In genomic region chrX:24426921-24427746, GRCh38 we compare ENCODE assay signal across 10 cellular contexts. TPM values are rescaled to one million over a fixed set of nuclear protein-coding genes. Genes with fewer than 3 reads are reported as not detected.
DNase-seq lines count a peak whose midpoint lies in the region; ATAC-seq and TF ChIP-seq lines count a peak whose summit lies in the region.
"Had no signal": no experiment of that assay in that cellular context is flagged by ENCODE, and none has a peak within 500 bp of the region (broad histone marks: within the 10 kb centered on the region; RNA-seq: fewer than 3 reads in every experiment).

No MANE protein-coding gene starts in this region.

- no peaks in the 10 kb centered on the region for H3K27me3 ChIP-seq in NT2/D1 (ENCODE audit: insufficient read depth, insufficient read length)
- H3K27me3 ChIP-seq in stomach: no peaks in the 10 kb centered on the region

- TF ChIP-seq EP300 in stomach (IDR thresholded peaks at IDR 0.05): no peak

- H3K4me1 ChIP-seq in NT2/D1 (ENCODE audit: insufficient read depth, insufficient read length): no peaks in the 10 kb centered on the region
- H3K4me1 ChIP-seq in stomach: peaks cover 0 to 18% (median 0%) of the 10 kb centered on the region in 4 donors
- H3K4me1 ChIP-seq: HAP-1 had no signal

- no peak for TF ChIP-seq CTCF in stomach (IDR thresholded peaks at IDR 0.05)

- no peak for TF ChIP-seq POLR2A in stomach (IDR thresholded peaks at IDR 0.05)

- no peak for ATAC-seq in HG03520 (IDR thresholded peaks at IDR 0.05; ENCODE audit: unreplicated experiment)

- H3K36me3 ChIP-seq in NT2/D1 (ENCODE audit: insufficient read depth, insufficient read length, low read length) (no peaks in the 10 kb centered on the region), stomach (no peaks in the 10 kb centered on the region)
- H3K36me3 ChIP-seq: HAP-1 had no signal

- no peak for DNase-seq in NT2/D1 (ENCODE audit: low read depth, low spot score)
- peak; percentile 3 for DNase-seq in dermis blood vessel endothelial cell
- DNase-seq in left kidney (ENCODE audit: low read depth, low spot score): peak; percentile 9
- no peak for DNase-seq in stomach
- DNase-seq in NCI-H146 treated with DMSO at 0.1 percent for 48 hours (lab: John Stamatoyannopoulos, UW; ENCODE audit: unreplicated experiment): no peak
- no peak for DNase-seq in activated CD4-positive, alpha-beta T cell treated with anti-CD3 and anti-CD28 coated beads, Interleukin-2, amount 50 U/mL, for 48 hours
- DNase-seq: NCI-H2171 treated with DMSO at 0.1 percent for 48 hours, T1000 had no signal

- H3K27ac ChIP-seq in stomach: peak overlapping the region in 4 of 5 donors; percentile 8 to 78 (median 40)

- peak overlapping the region; percentile 61 for H3K9ac ChIP-seq in NT2/D1 (ENCODE audit: insufficient read length, low read depth)

- intact Hi-C loops in stomach (cut with DNase I; ENCODE audit: low total_unique reads): no loop called here

- whole genome bisulfite sequencing in stomach, 5 donors: 53 to 80% (median 62%) methylated on average over 8 to 10 of the region's 10 CpGs

- H3K9me3 ChIP-seq in NT2/D1 (ENCODE audit: insufficient read depth, low read length) (no peaks in the 10 kb centered on the region), stomach (no peaks in the 10 kb centered on the region)
- H3K9me3 ChIP-seq: HAP-1 had no signal

- H3K4me3 ChIP-seq in NT2/D1 (ENCODE audit: insufficient read length, low read depth) (no peak overlapping the region), stomach (no peak overlapping the region)
- H3K4me3 ChIP-seq: HAP-1 had no signal

RNA-seq across cellular contexts. Expression of gene PDK3, which starts 38.0 kb away (rescaled TPM):
- total RNA-seq in dermis blood vessel endothelial cell (7.3 and 8.6 TPM in 2 replicates), stomach (10 to 100 TPM in 3 of 5 donors, 1 to 10 TPM in 1, under 1 TPM in 1; 0.29 to 81.1 (median 22.0) TPM)
- 1 to 10 TPM; 2.0 to 3.2 (median 2.3) TPM for polyA plus RNA-seq in stomach

Comparison
In these comparisons a context has a peak if more than half of its experiments do, and no peak if none do; other contexts are left out.
1. DNase-seq: peak in dermis blood vessel endothelial cell (single experiment) and left kidney (single experiment); none in NT2/D1 (single experiment), stomach (single experiment), NCI-H146 treated with DMSO at 0.1 percent for 48 hours (single experiment) and activated CD4-positive, alpha-beta T cell treated with anti-CD3 and anti-CD28 coated beads, Interleukin-2, amount 50 U/mL, for 48 hours (0 of 2).